ENCODE assay signal across 11 cellular contexts in the genomic region with DNA sequence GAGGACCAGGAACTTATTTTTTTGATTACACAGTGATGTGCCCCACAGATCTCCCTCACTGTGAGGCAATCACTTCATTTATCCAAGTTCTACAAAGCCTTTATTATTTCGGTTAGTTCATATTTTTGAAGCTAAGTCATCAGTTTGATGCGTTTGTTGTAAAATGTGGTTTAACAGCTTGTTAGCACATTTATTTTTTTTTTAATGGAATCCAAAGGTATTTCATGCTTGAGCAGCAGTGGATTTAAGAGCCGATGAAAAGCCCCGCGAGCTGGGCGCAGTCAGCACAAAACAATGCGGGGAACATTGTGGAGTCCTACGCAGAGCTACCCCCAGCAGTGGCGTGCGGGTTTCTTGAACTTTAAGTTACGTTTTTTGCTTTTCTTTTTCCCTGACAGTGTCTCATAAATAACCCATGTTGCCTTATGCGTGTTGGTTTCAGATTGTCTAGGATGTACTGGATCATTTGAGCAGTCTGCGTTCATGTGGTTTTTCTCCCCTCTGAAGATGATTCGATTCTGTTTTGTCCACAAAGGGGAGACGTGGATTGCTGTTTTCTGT.
DNase-seq lines count a peak whose midpoint lies in the region; ATAC-seq and TF ChIP-seq lines count a peak whose summit lies in the region.
"Had no signal": no experiment of that assay in that cellular context is flagged by ENCODE, and none has a peak within 500 bp of the region (broad histone marks: within the 10 kb centered on the region; RNA-seq: fewer than 3 reads in every experiment).

No MANE protein-coding gene starts in this region.

- H2AFZ ChIP-seq in PC-9, result no peak overlapping the region; the same call in 1 of the 2 replicates

- H4K20me1 ChIP-seq in PC-9 (ENCODE audit: insufficient read depth), result no peaks in the 10 kb centered on the region

- peak overlapping the region; percentile 52 for H3K4me2 ChIP-seq in PC-9

- peak overlapping the region; percentile 2 for H3K4me3 Mint-ChIP-seq in neural crest cell
- H3K4me3 Mint-ChIP-seq: CD4-positive, alpha-beta T cell had no signal

- intact Hi-C loops in PC-9 (cut with micrococcal nuclease; ENCODE audit: unreplicated experiment), result no loop called here

- H3K27ac ChIP-seq in AG04450 (ENCODE audit: low read depth, low read length), result peak overlapping the region; percentile 96
- H3K27ac ChIP-seq in PC-9, result no peak overlapping the region
- H3K27ac ChIP-seq in effector memory CD4-positive, alpha-beta T cell (ENCODE audit: insufficient read depth, low read length, poor library complexity, severe bottlenecking), result no peak overlapping the region

- no peaks in the 10 kb centered on the region for H3K36me3 ChIP-seq in PC-9 (ENCODE audit: low read depth)
- no peaks in the 10 kb centered on the region for H3K36me3 ChIP-seq in effector memory CD4-positive, alpha-beta T cell (ENCODE audit: control insufficient read depth, insufficient read depth, low read length)

- POLR2A ChIA-PET in AG04450 (lab: Yijun Ruan, JAX), result interaction anchor here (0.6 to 2.0 kb wide), 9 partner anchors 14 to 176 kb away, joined by 3 to 14 read pairs (median 5); no protein-coding TSS in a partner anchor
- POLR2A ChIA-PET in PC-9 (lab: Charles Lee; ENCODE audit: unreplicated experiment), result interaction anchor here (0.6 kb wide), 1 partner anchor 419 kb away, joined by 3 read pairs; no protein-coding TSS in a partner anchor

- peak overlapping the region; percentile 11 for H3K27ac Mint-ChIP-seq in neural crest cell (ENCODE audit: unreplicated experiment)
- H3K27ac Mint-ChIP-seq: CD4-positive, alpha-beta T cell had no signal

- BruUV-seq in PC-9 (replicated peaks; lab: Mats Ljungman, UMichigan), result no TSS peak

- H3K9me3 ChIP-seq in AG04450 (ENCODE audit: control insufficient read depth, insufficient read depth, low read length), result no peaks in the 10 kb centered on the region
- no peaks in the 10 kb centered on the region for H3K9me3 ChIP-seq in PC-9 (ENCODE audit: insufficient read depth, low read depth)
- H3K9me3 ChIP-seq in effector memory CD4-positive, alpha-beta T cell (ENCODE audit: control insufficient read depth, low read length), result no peaks in the 10 kb centered on the region

- H3K36me3 Mint-ChIP-seq in neural crest cell (ENCODE audit: low read depth), result no peaks in the 10 kb centered on the region

- H3K4me1 Mint-ChIP-seq in neural crest cell, result peaks cover 6% of the 10 kb centered on the region

- H3K27me3 ChIP-seq in AG04450 (ENCODE audit: control insufficient read depth, insufficient read depth, low read length), result no peaks in the 10 kb centered on the region
- 0 out of 2 replicates have a peak, but pooled peaks cover 5% of the 10 kb centered on the region for H3K27me3 ChIP-seq in PC-9 (ENCODE audit: insufficient read depth, low read depth)
- no peaks in the 10 kb centered on the region for H3K27me3 ChIP-seq in effector memory CD4-positive, alpha-beta T cell (replicated peaks; ENCODE audit: control insufficient read depth, insufficient read depth, low read length, poor library complexity, severe bottlenecking)

- no peaks in the 10 kb centered on the region for H3F3A ChIP-seq in PC-9 (ENCODE audit: insufficient read depth, low read depth)

- peak overlapping the region; percentile 59 for H3K4me3 ChIP-seq in AG04450 (ENCODE audit: low read depth, low read length)
- peak overlapping the region; percentile 21; the same call in 1 of the 2 replicates for H3K4me3 ChIP-seq in PC-9
- no peak overlapping the region for H3K4me3 ChIP-seq in effector memory CD4-positive, alpha-beta T cell (ENCODE audit: insufficient read depth, low read depth, low read length, poor library complexity, severe bottlenecking)

- no peaks in the 10 kb centered on the region for H3K79me2 ChIP-seq in PC-9 (ENCODE audit: low read depth)

- no peak for ATAC-seq in stimulated activated naive CD8-positive, alpha-beta T cell treated with anti-CD3 and anti-CD28 coated beads, Interleukin-15, Interleukin-2, amounts not matched to agents 100 U/mL and 50 U/mL, for 24 hours
- no peak for ATAC-seq in GM21526 (IDR thresholded peaks at IDR 0.05; ENCODE audit: low FRiP score, unreplicated experiment)
- ATAC-seq: Panc1 had no signal

- no peaks in the 10 kb centered on the region for H3K4me1 ChIP-seq in PC-9 (replicated peaks; ENCODE audit: insufficient read depth)
- no peaks in the 10 kb centered on the region for H3K4me1 ChIP-seq in effector memory CD4-positive, alpha-beta T cell (ENCODE audit: control insufficient read depth, insufficient read depth, low read length, poor library complexity, severe bottlenecking)

- TF ChIP-seq CTCF in AG04450 (IDR thresholded peaks at IDR 0.05; ENCODE audit: low read depth, low read length), result no peak
- TF ChIP-seq CTCF in PC-9 (conservative IDR thresholded peaks at IDR 0.05), result no peak
- TF ChIP-seq CTCF in neural crest cell (conservative IDR thresholded peaks at IDR 0.05), result no peak

- H3K27me3 Mint-ChIP-seq in neural crest cell (ENCODE audit: low read depth), result no peaks in the 10 kb centered on the region
- H3K27me3 Mint-ChIP-seq: CD4-positive, alpha-beta T cell had no signal

- peaks cover 3% of the 10 kb centered on the region for H3K9me3 Mint-ChIP-seq in neural crest cell

- DNase-seq in AG04450 (ENCODE audit: low read depth, low spot score), result peak; percentile 80
- DNase-seq in PC-9, result no peak
- DNase-seq in fibroblast of gingiva (ENCODE audit: low read depth), result peak; percentile 83
- DNase-seq in neural crest cell (ENCODE audit: low read depth, low spot score), result no peak
- DNase-seq in effector memory CD4-positive, alpha-beta T cell, result no peak
- no peak for DNase-seq in HuH-7.5 (ENCODE audit: low spot score)
- no peak for DNase-seq in stimulated activated naive CD8-positive, alpha-beta T cell treated with anti-CD3 and anti-CD28 coated beads, Interleukin-15, Interleukin-2, amounts not matched to agents 100 U/mL and 50 U/mL, for 24 hours
- DNase-seq: CD4-positive, alpha-beta T cell; Kasumi-1 had no signal

- CTCF ChIA-PET in AG04450 (lab: Charles Lee) (interaction anchor here (0.7 to 3.8 kb wide), 4 partner anchors 43 to 170 kb away, joined by 3 to 16 read pairs (median 4); no protein-coding TSS in a partner anchor), PC-9 (lab: Charles Lee) (no interaction called here)

- no peaks in the 10 kb centered on the region for H3K9me2 ChIP-seq in PC-9 (ENCODE audit: insufficient read depth)

Comparison
In these comparisons a context has a peak if more than half of its experiments do, and no peak if none do; other contexts are left out.
1. DNase-seq: peak in AG04450 (single experiment) and fibroblast of gingiva (single experiment); none in PC-9 (0 of 2), neural crest cell (single experiment), effector memory CD4-positive, alpha-beta T cell (0 of 3), HuH-7.5 (single experiment) and stimulated activated naive CD8-positive, alpha-beta T cell treated with anti-CD3 and anti-CD28 coated beads, Interleukin-15, Interleukin-2, amounts not matched to agents 100 U/mL and 50 U/mL, for 24 hours (single experiment).